Comparison of ENCODE assay signal across 23 cellular contexts in the genomic region with DNA sequence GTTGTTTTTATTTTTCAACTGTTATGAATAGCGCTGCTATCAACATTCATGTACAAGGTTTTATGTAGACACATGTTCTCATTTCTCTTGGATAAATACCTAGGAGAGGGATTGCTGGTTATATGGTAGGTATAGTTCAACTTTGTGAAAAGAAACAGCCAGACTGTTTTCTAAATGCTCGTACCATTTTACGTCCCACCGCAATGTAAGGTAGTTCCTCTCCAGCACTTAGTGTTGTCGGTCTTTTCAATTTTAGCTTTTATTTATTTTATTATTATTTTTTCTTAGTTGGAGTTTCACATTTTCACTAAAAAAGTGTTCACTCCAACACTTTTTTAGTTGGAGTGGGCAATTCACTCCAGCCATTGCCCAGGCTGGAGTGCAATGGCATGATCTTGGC.
"Had no signal": no experiment of that assay in that cellular context is flagged by ENCODE, and none has a peak within 500 bp of the region (broad histone marks: within the 10 kb centered on the region; RNA-seq: fewer than 3 reads in every experiment).

No MANE protein-coding gene starts in this region.

- H3K4me1 ChIP-seq: foreskin keratinocyte, gastroesophageal sphincter had no signal

- H3K4me3 ChIP-seq: coronary artery, dorsolateral prefrontal cortex, esophagus muscularis mucosa, gastroesophageal sphincter, heart right ventricle, left lung, lower lobe of right lung, mucosa of descending colon had no signal

- FAIRE-seq: colon, endothelial cell of umbilical vein, frontal cortex, islet of Langerhans, keratinocyte had no signal

- H3K27ac ChIP-seq: coronary artery, dorsolateral prefrontal cortex, esophagus muscularis mucosa, foreskin keratinocyte, gastroesophageal sphincter, heart right ventricle, left lung, lower lobe of right lung had no signal

- ATAC-seq: foreskin keratinocyte, gastroesophageal sphincter, heart right ventricle, left cardiac atrium, left lung, left ventricle myocardium superior, lower lobe of right lung had no signal

- H3K9me3 ChIP-seq: esophagus muscularis mucosa, gastroesophageal sphincter, lower lobe of right lung, mucosa of descending colon had no signal

- DNase-seq: dermis blood vessel endothelial cell; dorsolateral prefrontal cortex; effector CD4-positive, alpha-beta T cell; effector memory CD4-positive, alpha-beta T cell; foreskin keratinocyte; glutamatergic neuron; head of caudate nucleus; heart right ventricle; hippocampal formation; left cardiac atrium; left lung; left ventricle myocardium superior; lower lobe of right lung; mucosa of descending colon; naive B cell had no signal

- H3K36me3 ChIP-seq: esophagus muscularis mucosa, gastroesophageal sphincter, heart right ventricle, left lung, lower lobe of right lung had no signal

- H3K27me3 ChIP-seq: dorsolateral prefrontal cortex, esophagus muscularis mucosa, gastroesophageal sphincter, left lung had no signal
